Comparison of ENCODE assay signal across 1 cellular context in the genomic region with DNA sequence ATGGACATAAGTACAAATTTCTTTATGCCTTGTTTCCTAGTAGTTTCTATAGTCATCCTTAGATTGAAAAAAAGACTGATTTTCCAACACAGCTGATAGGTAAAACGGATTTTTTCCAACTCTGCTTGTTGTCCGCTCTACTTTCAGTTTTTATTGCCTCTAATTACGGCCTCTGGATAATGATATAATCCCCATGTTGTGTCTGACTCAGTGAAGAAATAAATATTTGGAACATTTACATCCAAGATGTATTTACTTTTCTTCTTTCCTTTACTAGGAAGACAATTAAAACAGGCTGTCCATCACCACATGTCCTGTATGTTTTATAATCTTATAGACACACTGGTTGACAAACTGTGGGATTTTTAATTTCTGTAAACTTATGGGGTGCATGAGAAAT.
TF ChIP-seq lines count a peak whose summit lies in the region.

No MANE protein-coding gene starts in this region.

TF ChIP-seq in HEK293, 187 proteins besides CTCF, POLR2A, EP300 and RAD21:
- TF ChIP-seq ZNF404 (tag by site-specific recombination; IDR thresholded peaks at IDR 0.05) (no peak), ZNF202 (tag by site-specific recombination; IDR thresholded peaks at IDR 0.05; ENCODE audit: borderline replicate concordance) (no peak), ZNF184 (tag by site-specific recombination; IDR thresholded peaks at IDR 0.05) (no peak), SP7 (tag by site-specific recombination; IDR thresholded peaks at IDR 0.05) (peak; percentile 63), PRDM6 (tag by site-specific recombination; IDR thresholded peaks at IDR 0.05) (peak; percentile 82), ZNF155 (tag by site-specific recombination; IDR thresholded peaks at IDR 0.05) (no peak)
